ENCODE assay signal across 1 cellular context in the genomic region with DNA sequence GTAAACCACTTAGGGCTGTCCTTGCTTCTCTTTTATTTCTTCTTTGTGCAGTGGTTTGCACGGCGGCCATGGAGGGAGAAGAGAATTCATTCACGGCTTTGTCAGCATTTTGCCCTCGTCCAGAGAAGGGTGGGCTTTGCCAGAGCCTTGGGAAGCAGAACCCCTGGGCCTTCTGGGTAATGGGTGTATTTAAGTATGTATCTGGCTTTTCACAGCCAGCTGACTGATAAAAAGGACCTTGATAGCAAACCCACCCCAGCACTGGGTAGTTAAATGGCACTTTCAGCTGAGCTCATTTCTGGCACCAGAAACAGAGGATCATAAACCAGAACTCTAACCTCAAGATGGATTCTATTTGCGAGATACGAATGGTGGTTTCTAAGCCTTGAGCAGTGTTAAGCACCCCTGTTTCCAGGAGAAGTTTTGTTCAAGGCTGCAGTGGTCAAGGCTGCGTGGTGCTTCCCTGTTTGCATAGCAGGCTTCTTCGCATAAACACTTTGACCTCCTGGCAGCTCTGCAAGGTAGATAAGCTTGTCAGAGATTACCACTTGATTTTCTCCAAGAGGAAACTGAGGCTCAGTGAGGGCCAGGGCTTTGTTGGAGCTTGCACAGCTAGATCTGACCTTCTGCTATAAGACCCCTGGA.
TF ChIP-seq lines count a peak whose summit lies in the region.

No MANE protein-coding gene starts in this region.

TF ChIP-seq in H1, 55 proteins besides CTCF, POLR2A, EP300 and RAD21:
- TF ChIP-seq SP4 (IDR thresholded peaks at IDR 0.05; ENCODE audit: low read length) (no peak), TAF7 (optimal IDR thresholded peaks at IDR 0.05; ENCODE audit: borderline replicate concordance, low read depth, low read length) (no peak), EZH2 (IDR thresholded peaks at IDR 0.05; ENCODE audit: low read depth, low read length, severe bottlenecking) (no peak), SIN3A (conservative IDR thresholded peaks at IDR 0.05 in 1 of 2, IDR thresholded peaks at IDR 0.05 in 1 of 2; ENCODE audit: low read depth in 1 of 2, low read length in 2 of 2) (no peak), SIRT6 (IDR thresholded peaks at IDR 0.05; ENCODE audit: low read length) (no peak), FOSL1 (IDR thresholded peaks at IDR 0.05; ENCODE audit: insufficient read depth, low read depth, low read length) (no peak), POU5F1 (IDR thresholded peaks at IDR 0.05; ENCODE audit: low read depth, low read length) (no peak), RBBP5 (IDR thresholded peaks at IDR 0.05; ENCODE audit: borderline replicate concordance, low read depth, low read length) (no peak), JUND (IDR thresholded peaks at IDR 0.05; ENCODE audit: low read length) (no peak)
- TF ChIP-seq, protein P1, sequence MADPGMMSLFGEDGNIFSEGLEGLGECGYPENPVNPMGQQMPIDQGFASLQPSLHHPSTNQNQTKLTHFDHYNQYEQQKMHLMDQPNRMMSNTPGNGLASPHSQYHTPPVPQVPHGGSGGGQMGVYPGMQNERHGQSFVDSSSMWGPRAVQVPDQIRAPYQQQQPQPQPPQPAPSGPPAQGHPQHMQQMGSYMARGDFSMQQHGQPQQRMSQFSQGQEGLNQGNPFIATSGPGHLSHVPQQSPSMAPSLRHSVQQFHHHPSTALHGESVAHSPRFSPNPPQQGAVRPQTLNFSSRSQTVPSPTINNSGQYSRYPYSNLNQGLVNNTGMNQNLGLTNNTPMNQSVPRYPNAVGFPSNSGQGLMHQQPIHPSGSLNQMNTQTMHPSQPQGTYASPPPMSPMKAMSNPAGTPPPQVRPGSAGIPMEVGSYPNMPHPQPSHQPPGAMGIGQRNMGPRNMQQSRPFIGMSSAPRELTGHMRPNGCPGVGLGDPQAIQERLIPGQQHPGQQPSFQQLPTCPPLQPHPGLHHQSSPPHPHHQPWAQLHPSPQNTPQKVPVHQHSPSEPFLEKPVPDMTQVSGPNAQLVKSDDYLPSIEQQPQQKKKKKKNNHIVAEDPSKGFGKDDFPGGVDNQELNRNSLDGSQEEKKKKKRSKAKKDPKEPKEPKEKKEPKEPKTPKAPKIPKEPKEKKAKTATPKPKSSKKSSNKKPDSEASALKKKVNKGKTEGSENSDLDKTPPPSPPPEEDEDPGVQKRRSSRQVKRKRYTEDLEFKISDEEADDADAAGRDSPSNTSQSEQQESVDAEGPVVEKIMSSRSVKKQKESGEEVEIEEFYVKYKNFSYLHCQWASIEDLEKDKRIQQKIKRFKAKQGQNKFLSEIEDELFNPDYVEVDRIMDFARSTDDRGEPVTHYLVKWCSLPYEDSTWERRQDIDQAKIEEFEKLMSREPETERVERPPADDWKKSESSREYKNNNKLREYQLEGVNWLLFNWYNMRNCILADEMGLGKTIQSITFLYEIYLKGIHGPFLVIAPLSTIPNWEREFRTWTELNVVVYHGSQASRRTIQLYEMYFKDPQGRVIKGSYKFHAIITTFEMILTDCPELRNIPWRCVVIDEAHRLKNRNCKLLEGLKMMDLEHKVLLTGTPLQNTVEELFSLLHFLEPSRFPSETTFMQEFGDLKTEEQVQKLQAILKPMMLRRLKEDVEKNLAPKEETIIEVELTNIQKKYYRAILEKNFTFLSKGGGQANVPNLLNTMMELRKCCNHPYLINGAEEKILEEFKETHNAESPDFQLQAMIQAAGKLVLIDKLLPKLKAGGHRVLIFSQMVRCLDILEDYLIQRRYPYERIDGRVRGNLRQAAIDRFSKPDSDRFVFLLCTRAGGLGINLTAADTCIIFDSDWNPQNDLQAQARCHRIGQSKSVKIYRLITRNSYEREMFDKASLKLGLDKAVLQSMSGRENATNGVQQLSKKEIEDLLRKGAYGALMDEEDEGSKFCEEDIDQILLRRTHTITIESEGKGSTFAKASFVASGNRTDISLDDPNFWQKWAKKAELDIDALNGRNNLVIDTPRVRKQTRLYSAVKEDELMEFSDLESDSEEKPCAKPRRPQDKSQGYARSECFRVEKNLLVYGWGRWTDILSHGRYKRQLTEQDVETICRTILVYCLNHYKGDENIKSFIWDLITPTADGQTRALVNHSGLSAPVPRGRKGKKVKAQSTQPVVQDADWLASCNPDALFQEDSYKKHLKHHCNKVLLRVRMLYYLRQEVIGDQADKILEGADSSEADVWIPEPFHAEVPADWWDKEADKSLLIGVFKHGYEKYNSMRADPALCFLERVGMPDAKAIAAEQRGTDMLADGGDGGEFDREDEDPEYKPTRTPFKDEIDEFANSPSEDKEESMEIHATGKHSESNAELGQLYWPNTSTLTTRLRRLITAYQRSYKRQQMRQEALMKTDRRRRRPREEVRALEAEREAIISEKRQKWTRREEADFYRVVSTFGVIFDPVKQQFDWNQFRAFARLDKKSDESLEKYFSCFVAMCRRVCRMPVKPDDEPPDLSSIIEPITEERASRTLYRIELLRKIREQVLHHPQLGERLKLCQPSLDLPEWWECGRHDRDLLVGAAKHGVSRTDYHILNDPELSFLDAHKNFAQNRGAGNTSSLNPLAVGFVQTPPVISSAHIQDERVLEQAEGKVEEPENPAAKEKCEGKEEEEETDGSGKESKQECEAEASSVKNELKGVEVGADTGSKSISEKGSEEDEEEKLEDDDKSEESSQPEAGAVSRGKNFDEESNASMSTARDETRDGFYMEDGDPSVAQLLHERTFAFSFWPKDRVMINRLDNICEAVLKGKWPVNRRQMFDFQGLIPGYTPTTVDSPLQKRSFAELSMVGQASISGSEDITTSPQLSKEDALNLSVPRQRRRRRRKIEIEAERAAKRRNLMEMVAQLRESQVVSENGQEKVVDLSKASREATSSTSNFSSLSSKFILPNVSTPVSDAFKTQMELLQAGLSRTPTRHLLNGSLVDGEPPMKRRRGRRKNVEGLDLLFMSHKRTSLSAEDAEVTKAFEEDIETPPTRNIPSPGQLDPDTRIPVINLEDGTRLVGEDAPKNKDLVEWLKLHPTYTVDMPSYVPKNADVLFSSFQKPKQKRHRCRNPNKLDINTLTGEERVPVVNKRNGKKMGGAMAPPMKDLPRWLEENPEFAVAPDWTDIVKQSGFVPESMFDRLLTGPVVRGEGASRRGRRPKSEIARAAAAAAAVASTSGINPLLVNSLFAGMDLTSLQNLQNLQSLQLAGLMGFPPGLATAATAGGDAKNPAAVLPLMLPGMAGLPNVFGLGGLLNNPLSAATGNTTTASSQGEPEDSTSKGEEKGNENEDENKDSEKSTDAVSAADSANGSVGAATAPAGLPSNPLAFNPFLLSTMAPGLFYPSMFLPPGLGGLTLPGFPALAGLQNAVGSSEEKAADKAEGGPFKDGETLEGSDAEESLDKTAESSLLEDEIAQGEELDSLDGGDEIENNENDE (IDR thresholded peaks at IDR 0.05; ENCODE audit: insufficient replicate concordance, low read length): no peak
